In genomic region chr9:115035872-115036612, GRCh38 we compare ENCODE assay signal across 8 cellular contexts.
DNase-seq lines count a peak whose midpoint lies in the region; ATAC-seq and TF ChIP-seq lines count a peak whose summit lies in the region.

No MANE protein-coding gene starts in this region.

- DNase-seq in AG10803 (ENCODE audit: low read depth) (peak; percentile 94), glomerular visceral epithelial cell (ENCODE audit: extremely low spot score) (peak; percentile 52), stomach (no peak), COLO829 (ENCODE audit: low spot score) (no peak), NCI-H1417 (lab: John Stamatoyannopoulos, UW) (no peak)
- DNase-seq in activated CD4-positive, alpha-beta memory T cell treated with anti-CD3 and anti-CD28 coated beads for 36 hours = peak; percentile 83

- no peaks in the 10 kb centered on the region for H3K27me3 ChIP-seq in stomach

- H3K4me3 Mint-ChIP-seq in activated CD4-positive, alpha-beta memory T cell treated with anti-CD3 and anti-CD28 coated beads for 36 hours = peak overlapping the region; percentile 62

- TF ChIP-seq CTCF in AG10803 (conservative IDR thresholded peaks at IDR 0.05; ENCODE audit: low read length) (no peak), stomach (IDR thresholded peaks at IDR 0.05) (no peak)

- WGBS in stomach, 5 donors = 60 to 84% (median 76%) methylated on average over 17 of the region's 17 CpGs

- H3K36me3 ChIP-seq in stomach = peaks cover 0 to 30% (median 11%) of the 10 kb centered on the region in 4 donors

- intact Hi-C loops in activated CD4-positive, alpha-beta memory T cell treated with anti-CD3 and anti-CD28 coated beads for 36 hours (cut with micrococcal nuclease) = loop anchor here (1.0 to 2.0 kb wide), 6 partner anchors 31 to 173 kb away; partner anchors contain the start of gene TNFSF8
- intact Hi-C loops in stomach (cut with DNase I; ENCODE audit: low total_unique reads) = no loop called here

- no peak for TF ChIP-seq EP300 in stomach (IDR thresholded peaks at IDR 0.05)

- ATAC-seq in GM19043 (IDR thresholded peaks at IDR 0.05; ENCODE audit: low read depth, unreplicated experiment) (peak; percentile 81), HG03135 (IDR thresholded peaks at IDR 0.05; ENCODE audit: unreplicated experiment) (peak; percentile 63)

- TF ChIP-seq POLR2A in stomach (IDR thresholded peaks at IDR 0.05) = no peak

- no peaks in the 10 kb centered on the region for H3K27me3 Mint-ChIP-seq in activated CD4-positive, alpha-beta memory T cell treated with anti-CD3 and anti-CD28 coated beads for 36 hours

- CTCF ChIA-PET in activated CD4-positive, alpha-beta memory T cell treated with anti-CD3 and anti-CD28 coated beads for 36 hours (lab: Charles Lee) = interaction anchor here (0.6 to 2.3 kb wide), 3 partner anchors 22 to 298 kb away, joined by 4 to 6 read pairs (median 5); no protein-coding TSS in a partner anchor

- H3K9me3 Mint-ChIP-seq in activated CD4-positive, alpha-beta memory T cell treated with anti-CD3 and anti-CD28 coated beads for 36 hours = no peaks in the 10 kb centered on the region

- H3K4me3 ChIP-seq in AG10803 (ENCODE audit: low read length) = no peak overlapping the region
- no peak overlapping the region for H3K4me3 ChIP-seq in stomach

- H3K4me1 Mint-ChIP-seq in activated CD4-positive, alpha-beta memory T cell treated with anti-CD3 and anti-CD28 coated beads for 36 hours (ENCODE audit: low read depth) = peaks cover 33% of the 10 kb centered on the region

- no peaks in the 10 kb centered on the region for H3K9me3 ChIP-seq in stomach

- peak overlapping the region in 4 of 5 donors; percentile 34 to 82 (median 64) for H3K27ac ChIP-seq in stomach

- POLR2A ChIA-PET in activated CD4-positive, alpha-beta memory T cell treated with anti-CD3 and anti-CD28 coated beads for 36 hours (lab: Charles Lee) = interaction anchor here (1.1 kb wide), 1 partner anchor 345 kb away, joined by 6 read pairs; no protein-coding TSS in a partner anchor

- peak overlapping the region; percentile 91 for H3K27ac Mint-ChIP-seq in activated CD4-positive, alpha-beta memory T cell treated with anti-CD3 and anti-CD28 coated beads for 36 hours

- peaks cover 0 to 41% (median 22%) of the 10 kb centered on the region in 4 donors for H3K4me1 ChIP-seq in stomach

- H3K36me3 Mint-ChIP-seq in activated CD4-positive, alpha-beta memory T cell treated with anti-CD3 and anti-CD28 coated beads for 36 hours = no peaks in the 10 kb centered on the region

Comparison
In these comparisons a context has a peak if more than half of its experiments do, and no peak if none do; other contexts are left out.
1. DNase-seq: peak in AG10803 (single experiment), activated CD4-positive, alpha-beta memory T cell treated with anti-CD3 and anti-CD28 coated beads for 36 hours (single experiment) and glomerular visceral epithelial cell (single experiment); none in stomach (single experiment), COLO829 (single experiment) and NCI-H1417 (0 of 3).